11 cellular contexts compared by ENCODE assay signal in genomic region chr16:16022683-16023064, GRCh38.
A peak's percentile ranks its signal among the peaks of the same experiment; 100 is the strongest.
DNase-seq lines count a peak whose midpoint lies in the region; FAIRE-seq and TF ChIP-seq lines count a peak whose summit lies in the region.
"Had no signal": no experiment of that assay in that cellular context is flagged by ENCODE, and none has a peak within 500 bp of the region (broad histone marks: within the 10 kb centered on the region; RNA-seq: fewer than 3 reads in every experiment).

No MANE protein-coding gene starts in this region.

- H2AFZ ChIP-seq in astrocyte (ENCODE audit: low read depth, low read length): no peak overlapping the region

- H3K9ac ChIP-seq in astrocyte (ENCODE audit: low read length): peak overlapping the region; percentile 74

- intact Hi-C loops in cardiac septum (cut with DNase I) (loop anchor here (1.0 kb wide), 1 partner anchor 73 kb away; the partner anchor contains the start of gene ABCC1), tibial artery (cut with DNase I; ENCODE audit: low total_unique reads) (no loop called here)

- no peak overlapping the region for H3K4me3 ChIP-seq in cardiac muscle cell
- H3K4me3 ChIP-seq in astrocyte (ENCODE audit: insufficient read depth, low read depth, low read length): peak overlapping the region; percentile 24
- H3K4me3 ChIP-seq in tibial artery: no peak overlapping the region
- H3K4me3 ChIP-seq: dorsolateral prefrontal cortex had no signal

- H3K27me3 Mint-ChIP-seq in astrocyte (ENCODE audit: low read depth, unreplicated experiment) (no peaks in the 10 kb centered on the region), mesothelial cell of epicardium (ENCODE audit: low read depth) (no peaks in the 10 kb centered on the region)

- H3K27ac Mint-ChIP-seq in astrocyte (ENCODE audit: unreplicated experiment): peak overlapping the region; percentile 94
- H3K27ac Mint-ChIP-seq in mesothelial cell of epicardium: peak overlapping the region; percentile 73

- peaks cover 5% of the 10 kb centered on the region for H3K36me3 ChIP-seq in cardiac muscle cell
- peaks cover 11% of the 10 kb centered on the region for H3K36me3 ChIP-seq in astrocyte (ENCODE audit: insufficient read depth, low read length)
- peaks cover 0 to 17% (median 0%) of the 10 kb centered on the region in 3 donors for H3K36me3 ChIP-seq in tibial artery

- H3K4me1 ChIP-seq in cardiac muscle cell (ENCODE audit: low read depth): no peaks in the 10 kb centered on the region
- peaks cover 50% of the 10 kb centered on the region for H3K4me1 ChIP-seq in astrocyte (ENCODE audit: insufficient read depth, low read length)
- peaks cover 0 to 80% (median 51%) of the 10 kb centered on the region in 4 donors for H3K4me1 ChIP-seq in tibial artery

- TF ChIP-seq CTCF in cardiac muscle cell (IDR thresholded peaks at IDR 0.05; ENCODE audit: low read depth, low read length): no peak
- TF ChIP-seq CTCF in astrocyte (IDR thresholded peaks at IDR 0.05; ENCODE audit: insufficient read depth, low read depth, low read length): no peak
- TF ChIP-seq CTCF in mesothelial cell of epicardium (IDR thresholded peaks at IDR 0.05; ENCODE audit: unreplicated experiment): no peak
- no peak for TF ChIP-seq CTCF in tibial artery (IDR thresholded peaks at IDR 0.05)
- TF ChIP-seq CTCF in D721Med (IDR thresholded peaks at IDR 0.05; ENCODE audit: insufficient read depth, missing control alignments): no peak

- H3K27me3 ChIP-seq in cardiac muscle cell (no peaks in the 10 kb centered on the region), astrocyte (ENCODE audit: insufficient read depth, low read length) (no peaks in the 10 kb centered on the region), tibial artery (no peaks in the 10 kb centered on the region)
- H3K27me3 ChIP-seq: dorsolateral prefrontal cortex had no signal

- H4K20me1 ChIP-seq in astrocyte (ENCODE audit: insufficient read depth, low read length): peaks cover 12% of the 10 kb centered on the region

- TF ChIP-seq POLR2A in GM12892 (IDR thresholded peaks at IDR 0.05; ENCODE audit: low read depth, low read length): no peak

- H3K27ac ChIP-seq in cardiac muscle cell: peak overlapping the region; percentile 51
- H3K27ac ChIP-seq in astrocyte (ENCODE audit: low read depth, low read length): peak overlapping the region; percentile 88
- H3K27ac ChIP-seq in tibial artery: peak overlapping the region; percentile 70 to 78

- H3K9me3 ChIP-seq in cardiac muscle cell (ENCODE audit: low read depth) (no peaks in the 10 kb centered on the region), astrocyte (ENCODE audit: insufficient read depth, low read depth, low read length) (no peaks in the 10 kb centered on the region), tibial artery (no peaks in the 10 kb centered on the region)

- H3K4me3 Mint-ChIP-seq in astrocyte (ENCODE audit: unreplicated experiment) (peak overlapping the region; percentile 11), mesothelial cell of epicardium (no peak overlapping the region)

- FAIRE-seq in astrocyte (lab: Jason Lieb, UNC) (no peak), D721Med (lab: Jason Lieb, UNC) (no peak), GM12892 (lab: Jason Lieb, UNC) (no peak)

- H3K36me3 Mint-ChIP-seq in astrocyte (ENCODE audit: low read depth, unreplicated experiment): peaks cover 29% of the 10 kb centered on the region
- peaks cover 26% of the 10 kb centered on the region for H3K36me3 Mint-ChIP-seq in mesothelial cell of epicardium

- H3K4me1 Mint-ChIP-seq in astrocyte (ENCODE audit: low read depth, unreplicated experiment) (peaks cover 36% of the 10 kb centered on the region), mesothelial cell of epicardium (peaks cover 18% of the 10 kb centered on the region)

- peak overlapping the region; percentile 72 for H3K4me2 ChIP-seq in astrocyte (ENCODE audit: low read length)

- H3K79me2 ChIP-seq in astrocyte (ENCODE audit: insufficient read depth, low read length): peaks cover 8% of the 10 kb centered on the region

- H3K9me3 Mint-ChIP-seq in astrocyte (ENCODE audit: unreplicated experiment) (no peaks in the 10 kb centered on the region), mesothelial cell of epicardium (no peaks in the 10 kb centered on the region)

- no peak for DNase-seq in cardiac muscle cell (ENCODE audit: low read depth in 1 of 2, low spot score in 1 of 2)
- DNase-seq in cardiac septum (ENCODE audit: low spot score): no peak
- DNase-seq in astrocyte (ENCODE audit: low read depth): no peak
- DNase-seq in mesothelial cell of epicardium (ENCODE audit: low spot score in 2 of 2, unreplicated experiment in 2 of 2): no peak
- DNase-seq in tibial artery: no peak
- DNase-seq in hippocampal formation (lab: John Stamatoyannopoulos, UW): no peak
- DNase-seq in D721Med (ENCODE audit: insufficient read length, low spot score): no peak
- DNase-seq in GM12892 (ENCODE audit: insufficient read length): no peak
- DNase-seq: KG1, NCI-H524 treated with DMSO at 0.1 percent for 48 hours had no signal
